30 cellular contexts compared by ENCODE assay signal in the genomic region with DNA sequence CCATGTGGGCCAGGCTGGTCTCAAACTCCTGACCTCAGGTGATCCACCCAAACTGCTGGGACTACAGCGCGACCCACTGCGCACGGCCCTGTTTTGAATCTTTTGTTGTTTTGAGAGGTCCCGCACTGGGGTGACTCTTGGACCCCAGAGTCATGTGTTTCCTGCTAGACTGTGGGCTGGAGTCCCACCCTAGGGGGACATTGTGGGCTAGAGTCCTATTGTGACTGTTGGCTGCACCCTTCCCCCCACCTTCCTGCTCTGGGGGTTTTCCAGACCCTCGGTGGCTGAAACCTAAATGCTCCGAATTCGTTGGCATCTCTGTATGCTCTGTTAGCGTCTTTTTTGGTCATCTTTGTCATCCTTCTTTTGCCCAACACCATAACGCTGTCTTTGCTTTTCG. TPM values are rescaled to one million over a fixed set of nuclear protein-coding genes. Genes with fewer than 3 reads are reported as not detected.
"Had no signal": no experiment of that assay in that cellular context is flagged by ENCODE, and none has a peak within 500 bp of the region (broad histone marks: within the 10 kb centered on the region; RNA-seq: fewer than 3 reads in every experiment).

No MANE protein-coding gene starts in this region.

- ATAC-seq: activated naive CD4-positive, alpha-beta T cell treated with anti-CD3 and anti-CD28 coated beads, Interleukin-2, amount 50 U/mL, for 72 hours; activated naive CD8-positive, alpha-beta T cell treated with anti-CD3 and anti-CD28 coated beads, Interleukin-2, amount 50 U/mL, for 24 hours; body of pancreas had no signal

- H3K4me2 ChIP-seq: KMS-11, PC-9 had no signal

- H3K27ac ChIP-seq: ascending aorta, body of pancreas, KMS-11, PC-9 had no signal

- H3K9ac ChIP-seq: KMS-11 had no signal

- H3K36me3 ChIP-seq: ascending aorta, MG63 had no signal

- H3K4me3 Mint-ChIP-seq: activated B cell treated with CpG ODN at 0.5 μM for 24 hours; activated CD4-positive, alpha-beta T cell treated with anti-CD3 and anti-CD28 coated beads, Interleukin-2, amount 10 ng/mL, durations not matched to agents 24 days and 14 days; activated naive CD8-positive, alpha-beta T cell treated with anti-CD3 and anti-CD28 coated beads, Interleukin-2, amount 50 U/mL, for 24 hours; T-helper 1 cell treated with Interleukin-12 subunit alpha and Interleukin-12 subunit beta and Interleukin-4 antibody, amounts not matched to agents 30 μg/mL and 1 μg/mL, for 36 hours had no signal

- H3K27me3 ChIP-seq: ascending aorta, body of pancreas, MG63 had no signal

- H3K36me3 Mint-ChIP-seq: activated naive CD4-positive, alpha-beta T cell treated with anti-CD3 and anti-CD28 coated beads, Interleukin-2, amount 50 U/mL, for 72 hours had no signal

- H3K27ac Mint-ChIP-seq: activated B cell treated with CpG ODN at 0.5 μM for 24 hours; activated CD4-positive, alpha-beta T cell treated with anti-CD3 and anti-CD28 coated beads, Interleukin-2, amount 10 ng/mL, durations not matched to agents 24 days and 14 days; activated naive CD4-positive, alpha-beta T cell treated with anti-CD3 and anti-CD28 coated beads, Interleukin-2, amount 50 U/mL, for 72 hours; activated naive CD8-positive, alpha-beta T cell treated with anti-CD3 and anti-CD28 coated beads, Interleukin-2, amount 50 U/mL, for 24 hours; T-helper 1 cell treated with Interleukin-12 subunit alpha and Interleukin-12 subunit beta and Interleukin-4 antibody, amounts not matched to agents 30 μg/mL and 1 μg/mL, for 36 hours had no signal

- DNase-seq: activated B cell treated with CpG ODN at 0.5 μM for 24 hours; activated CD4-positive, alpha-beta T cell treated with anti-CD3 and anti-CD28 coated beads for 1 hour; activated CD4-positive, alpha-beta T cell treated with anti-CD3 and anti-CD28 coated beads, Interleukin-2, amount 10 ng/mL, durations not matched to agents 24 days and 14 days; activated CD4-positive, alpha-beta T cell treated with anti-CD3 and anti-CD28 coated beads, Interleukin-2, amount 50 U/mL, for 48 hours; activated CD8-positive, alpha-beta memory T cell treated with anti-CD3 and anti-CD28 coated beads, Interleukin-2, amount 50 U/mL, for 48 hours; activated effector memory CD4-positive, alpha-beta T cell treated with anti-CD3 and anti-CD28 coated beads, Interleukin-2, amount 50 U/mL, for 16 hours; activated naive CD4-positive, alpha-beta T cell treated with Interleukin-2 at 50 U/mL for 16 hours; activated naive CD8-positive, alpha-beta T cell treated with anti-CD3 and anti-CD28 coated beads, Interleukin-2, amount 50 U/mL, for 24 hours; activated T-cell treated with anti-CD3 and anti-CD28 coated beads, Interleukin-2, amount 50 U/mL, for 1 hour; amniotic stem cell; body of pancreas; central memory CD4-positive, alpha-beta T cell; MG63; MV-4-11; NCI-H1092 treated with DMSO at 0.1 percent for 48 hours; NCI-H1417 treated with DMSO at 0.1 percent for 48 hours; NCI-H1694; NCI-H2029; NCI-H446; NCI-H524; PC-9; SHP77 treated with DMSO at 0.1 percent for 48 hours; T-helper 9 cell had no signal

- H3K4me3 ChIP-seq: ascending aorta, body of pancreas, MG63, PC-9 had no signal

- H3K4me1 ChIP-seq: ascending aorta had no signal

- H3K27me3 Mint-ChIP-seq: activated CD4-positive, alpha-beta T cell treated with anti-CD3 and anti-CD28 coated beads, Interleukin-2, amount 10 ng/mL, durations not matched to agents 24 days and 14 days; activated naive CD8-positive, alpha-beta T cell treated with anti-CD3 and anti-CD28 coated beads, Interleukin-2, amount 50 U/mL, for 24 hours had no signal

- H3K9me3 Mint-ChIP-seq: activated B cell treated with CpG ODN at 0.5 μM for 24 hours; activated CD4-positive, alpha-beta T cell treated with anti-CD3 and anti-CD28 coated beads, Interleukin-2, amount 10 ng/mL, durations not matched to agents 24 days and 14 days; activated naive CD4-positive, alpha-beta T cell treated with anti-CD3 and anti-CD28 coated beads, Interleukin-2, amount 50 U/mL, for 72 hours; activated naive CD8-positive, alpha-beta T cell treated with anti-CD3 and anti-CD28 coated beads, Interleukin-2, amount 50 U/mL, for 24 hours; T-helper 1 cell treated with Interleukin-12 subunit alpha and Interleukin-12 subunit beta and Interleukin-4 antibody, amounts not matched to agents 30 μg/mL and 1 μg/mL, for 36 hours had no signal

- H3K9me3 ChIP-seq: ascending aorta, body of pancreas, MG63 had no signal

- H2AFZ ChIP-seq: PC-9 had no signal

RNA-seq across cellular contexts. Expression of gene NUPR1, which starts 16.0 kb away (rescaled TPM):
- total RNA-seq: activated B cell treated with CpG ODN at 0.5 μM for 24 hours; activated CD4-positive, alpha-beta T cell treated with anti-CD3 and anti-CD28 coated beads, Interleukin-2, amount 10 ng/mL, durations not matched to agents 24 days and 14 days; activated naive CD4-positive, alpha-beta T cell treated with anti-CD3 and anti-CD28 coated beads, Interleukin-2, amount 50 U/mL, for 72 hours had no signal

RNA-seq across cellular contexts. Expression of gene IL27, which starts 16.2 kb away (rescaled TPM):
- total RNA-seq: activated B cell treated with CpG ODN at 0.5 μM for 24 hours; activated CD4-positive, alpha-beta T cell treated with anti-CD3 and anti-CD28 coated beads, Interleukin-2, amount 10 ng/mL, durations not matched to agents 24 days and 14 days; activated naive CD4-positive, alpha-beta T cell treated with anti-CD3 and anti-CD28 coated beads, Interleukin-2, amount 50 U/mL, for 72 hours; ascending aorta; body of pancreas; bronchial epithelial cell; chondrocyte; PC-9; SK-MEL-5 had no signal

RNA-seq across cellular contexts. Expression of gene APOBR, which starts 28.3 kb away (rescaled TPM):
- total RNA-seq: bronchial epithelial cell had no signal
